ENCODE assay signal across 2 cellular contexts in genomic region chr6:169171010-169171409, GRCh38.
TF ChIP-seq lines count a peak whose summit lies in the region.

No MANE protein-coding gene starts in this region.

TF ChIP-seq in GM23338, 12 proteins besides CTCF, POLR2A, EP300 and RAD21 (continued from another document):
- TF ChIP-seq REST (IDR thresholded peaks at IDR 0.05; ENCODE audit: unreplicated experiment) (no peak), CREB1 (CRISPR knock-in tag; IDR thresholded peaks at IDR 0.05; ENCODE audit: low read depth) (no peak)
TF ChIP-seq in GM23338: peak in this region for 0.

TF ChIP-seq in SK-N-SH treated with all-trans-retinoic acid at 6 μM for 48 hours, 23 proteins besides CTCF, POLR2A, EP300 and RAD21 (continued from another document):
- TF ChIP-seq ARNTL (CRISPR knock-in tag; IDR thresholded peaks at IDR 0.05; ENCODE audit: borderline replicate concordance, low read depth), result no peak
- no peak for TF ChIP-seq ZNF8 (CRISPR knock-in tag; IDR thresholded peaks at IDR 0.05)
- no peak for TF ChIP-seq CSRNP3 (CRISPR knock-in tag; IDR thresholded peaks at IDR 0.05)
- TF ChIP-seq ZFP30 (CRISPR knock-in tag; IDR thresholded peaks at IDR 0.05), result no peak
- no peak for TF ChIP-seq PPARA (CRISPR knock-in tag; IDR thresholded peaks at IDR 0.05; ENCODE audit: borderline replicate concordance)
- no peak for TF ChIP-seq ZNF565 (CRISPR knock-in tag; conservative IDR thresholded peaks at IDR 0.05; ENCODE audit: low read depth)
- no peak for TF ChIP-seq TCF4 (CRISPR knock-in tag; IDR thresholded peaks at IDR 0.05; ENCODE audit: borderline replicate concordance)
- TF ChIP-seq PATZ1 (CRISPR knock-in tag; IDR thresholded peaks at IDR 0.05; ENCODE audit: borderline replicate concordance), result no peak
- TF ChIP-seq ZNF70 (CRISPR knock-in tag; IDR thresholded peaks at IDR 0.05), result no peak
- no peak for TF ChIP-seq GLIS3 (CRISPR knock-in tag; IDR thresholded peaks at IDR 0.05)
- TF ChIP-seq TOX (CRISPR knock-in tag; IDR thresholded peaks at IDR 0.05; ENCODE audit: borderline replicate concordance), result no peak
- TF ChIP-seq BACH2 (CRISPR knock-in tag; IDR thresholded peaks at IDR 0.05; ENCODE audit: borderline replicate concordance), result no peak
